33 cellular contexts compared by ENCODE assay signal in genomic region chr13:65555973-65556372, GRCh38.
DNase-seq lines count a peak whose midpoint lies in the region; ATAC-seq and TF ChIP-seq lines count a peak whose summit lies in the region.
"Had no signal": no experiment of that assay in that cellular context is flagged by ENCODE, and none has a peak within 500 bp of the region (broad histone marks: within the 10 kb centered on the region; RNA-seq: fewer than 3 reads in every experiment).

No MANE protein-coding gene starts in this region.

- H3K36me3 ChIP-seq in stomach: no peaks in the 10 kb centered on the region
- H3K36me3 ChIP-seq: heart left ventricle, left ventricle myocardium inferior, ovary, Peyer's patch, SJCRH30, suprapubic skin, upper lobe of right lung had no signal

- H3K27ac ChIP-seq in stomach: no peak overlapping the region
- H3K27ac ChIP-seq: C4-2B, dorsolateral prefrontal cortex, heart left ventricle, left ventricle myocardium inferior, ovary, Peyer's patch, SJCRH30, suprapubic skin, upper lobe of right lung, VCaP had no signal

- H3K27ac Mint-ChIP-seq in progenitor cell of endocrine pancreas: no peak overlapping the region
- H3K27ac Mint-ChIP-seq: activated CD4-positive, alpha-beta T cell treated with anti-CD3 and anti-CD28 coated beads for 36 hours; activated naive CD4-positive, alpha-beta T cell treated with anti-CD3 and anti-CD28 coated beads, Interleukin-2, amount 50 U/mL, for 24 hours; brain; stimulated activated naive B cell treated with anti-CD40 and anti-IgM and Interleukin-4, amounts not matched to agents 10 μg/mL and 1 μg/mL and 100 μg/mL, for 72 hours had no signal

- H3K27me3 Mint-ChIP-seq in progenitor cell of endocrine pancreas: no peaks in the 10 kb centered on the region
- H3K27me3 Mint-ChIP-seq: activated CD4-positive, alpha-beta T cell treated with anti-CD3 and anti-CD28 coated beads for 36 hours; activated naive CD4-positive, alpha-beta T cell treated with anti-CD3 and anti-CD28 coated beads, Interleukin-2, amount 50 U/mL, for 24 hours; stimulated activated naive B cell treated with anti-CD40 and anti-IgM and Interleukin-4, amounts not matched to agents 10 μg/mL and 1 μg/mL and 100 μg/mL, for 72 hours had no signal

- no peak for ATAC-seq in stimulated activated naive CD8-positive, alpha-beta T cell treated with anti-CD3 and anti-CD28 coated beads, Interleukin-15, Interleukin-2, amounts not matched to agents 100 U/mL and 50 U/mL, for 24 hours
- ATAC-seq: activated CD4-positive, alpha-beta T cell treated with anti-CD3 and anti-CD28 coated beads for 36 hours; heart left ventricle; stimulated activated naive B cell treated with anti-CD40 and anti-IgM and Interleukin-4, amounts not matched to agents 10 μg/mL and 1 μg/mL and 100 μg/mL, for 72 hours; upper lobe of right lung had no signal

- H3K4me1 ChIP-seq in stomach: no peaks in the 10 kb centered on the region
- H3K4me1 ChIP-seq: heart left ventricle, left ventricle myocardium inferior, Peyer's patch, SJCRH30, suprapubic skin, upper lobe of right lung had no signal

- H3K9me3 Mint-ChIP-seq in progenitor cell of endocrine pancreas (ENCODE audit: low read depth): peaks cover 14% of the 10 kb centered on the region

- H3K4me1 Mint-ChIP-seq in progenitor cell of endocrine pancreas (ENCODE audit: low read depth): peaks cover 3% of the 10 kb centered on the region
- H3K4me1 Mint-ChIP-seq: activated CD4-positive, alpha-beta T cell treated with anti-CD3 and anti-CD28 coated beads for 36 hours; activated naive CD4-positive, alpha-beta T cell treated with anti-CD3 and anti-CD28 coated beads, Interleukin-2, amount 50 U/mL, for 24 hours; neural crest cell; stimulated activated naive B cell treated with anti-CD40 and anti-IgM and Interleukin-4, amounts not matched to agents 10 μg/mL and 1 μg/mL and 100 μg/mL, for 72 hours had no signal

- 70 to 84% (median 81%) methylated on average over 2 of the region's 2 CpGs for WGBS in stomach, 5 donors

- DNase-seq in NCI-H1417 treated with DMSO at 0.1 percent for 48 hours (lab: John Stamatoyannopoulos, UW) (peak; percentile 97), NCI-H2227 (lab: John Stamatoyannopoulos, UW; ENCODE audit: unreplicated experiment) (peak; percentile 64), SHP77 (lab: John Stamatoyannopoulos, UW) (peak; percentile 4 to 33), progenitor cell of endocrine pancreas (ENCODE audit: low spot score, unreplicated experiment) (no peak), stomach (no peak)
- no peak for DNase-seq in stimulated activated naive CD8-positive, alpha-beta T cell treated with anti-CD3 and anti-CD28 coated beads, Interleukin-15, Interleukin-2, amounts not matched to agents 100 U/mL and 50 U/mL, for 24 hours
- DNase-seq: activated CD4-positive, alpha-beta T cell treated with anti-CD3 and anti-CD28 coated beads for 36 hours; activated CD8-positive, alpha-beta memory T cell treated with anti-CD3 and anti-CD28 coated beads for 24 hours; activated T-cell treated with anti-CD3 and anti-CD28 coated beads for 4 hours; amniotic stem cell; Calu3; cerebellar nuclear complex; dorsolateral prefrontal cortex; heart left ventricle; islet precursor cell; KBM-7; left ventricle myocardium inferior; mesenchymal stem cell; NCI-H187; NCI-H526; ovary; Peyer's patch; SJCRH30; stimulated activated naive B cell treated with anti-CD40 and anti-IgM and Interleukin-4, amounts not matched to agents 10 μg/mL and 1 μg/mL and 100 μg/mL, for 72 hours; T1000; upper lobe of right lung had no signal

- no peak for TF ChIP-seq EP300 in Ishikawa (IDR thresholded peaks at IDR 0.05; ENCODE audit: borderline replicate concordance)
- no peak for TF ChIP-seq EP300 in stomach (IDR thresholded peaks at IDR 0.05)

- intact Hi-C loops in stomach (cut with DNase I; ENCODE audit: low total_unique reads): no loop called here

- TF ChIP-seq RAD21 in Ishikawa (IDR thresholded peaks at IDR 0.05; ENCODE audit: low read depth): no peak

- H3K36me3 Mint-ChIP-seq in progenitor cell of endocrine pancreas (ENCODE audit: insufficient read depth): no peaks in the 10 kb centered on the region
- H3K36me3 Mint-ChIP-seq: activated naive CD4-positive, alpha-beta T cell treated with anti-CD3 and anti-CD28 coated beads, Interleukin-2, amount 50 U/mL, for 24 hours; brain; stimulated activated naive B cell treated with anti-CD40 and anti-IgM and Interleukin-4, amounts not matched to agents 10 μg/mL and 1 μg/mL and 100 μg/mL, for 72 hours had no signal

- H3K9me3 ChIP-seq in stomach: peaks cover 0 to 7% (median 3%) of the 10 kb centered on the region in 4 donors
- H3K9me3 ChIP-seq: ovary, Peyer's patch, upper lobe of right lung had no signal

- no peaks in the 10 kb centered on the region for H3K27me3 ChIP-seq in stomach
- H3K27me3 ChIP-seq: dorsolateral prefrontal cortex, heart left ventricle, ovary, Peyer's patch, SJCRH30, suprapubic skin, upper lobe of right lung had no signal

- H3K4me3 ChIP-seq in stomach: no peak overlapping the region
- H3K4me3 ChIP-seq: dorsolateral prefrontal cortex, heart left ventricle, left ventricle myocardium inferior, ovary, Peyer's patch, SJCRH30, suprapubic skin, upper lobe of right lung had no signal

- no peak for TF ChIP-seq CTCF in progenitor cell of endocrine pancreas (IDR thresholded peaks at IDR 0.05; ENCODE audit: unreplicated experiment)
- no peak for TF ChIP-seq CTCF in stomach (IDR thresholded peaks at IDR 0.05)

- TF ChIP-seq POLR2A in stomach (IDR thresholded peaks at IDR 0.05): no peak

- no peak overlapping the region for H3K4me3 Mint-ChIP-seq in progenitor cell of endocrine pancreas (ENCODE audit: low read depth)
- H3K4me3 Mint-ChIP-seq: activated CD4-positive, alpha-beta T cell treated with anti-CD3 and anti-CD28 coated beads for 36 hours; activated naive CD4-positive, alpha-beta T cell treated with anti-CD3 and anti-CD28 coated beads, Interleukin-2, amount 50 U/mL, for 24 hours; brain; neural crest cell; stimulated activated naive B cell treated with anti-CD40 and anti-IgM and Interleukin-4, amounts not matched to agents 10 μg/mL and 1 μg/mL and 100 μg/mL, for 72 hours had no signal

TF ChIP-seq in Ishikawa, 13 proteins besides CTCF, POLR2A, EP300 and RAD21:
- TF ChIP-seq YY1 (IDR thresholded peaks at IDR 0.05; ENCODE audit: low read depth): no peak
- TF ChIP-seq FOXM1 (IDR thresholded peaks at IDR 0.05; ENCODE audit: borderline replicate concordance, low read depth): no peak
- TF ChIP-seq EGR1 (IDR thresholded peaks at IDR 0.05): no peak
- no peak for TF ChIP-seq CEBPB (IDR thresholded peaks at IDR 0.05)
- no peak for TF ChIP-seq REST (IDR thresholded peaks at IDR 0.05; ENCODE audit: low read depth)
- TF ChIP-seq TEAD4 (IDR thresholded peaks at IDR 0.05): no peak
- TF ChIP-seq NFIC (IDR thresholded peaks at IDR 0.05): peak; percentile 30; the same call in 1 of the 2 replicates
TF ChIP-seq in Ishikawa: peak in this region for 1.

Comparison
In these comparisons a context has a peak if more than half of its experiments do, and no peak if none do; other contexts are left out.
1. DNase-seq: peak in NCI-H1417 treated with DMSO at 0.1 percent for 48 hours (single experiment), NCI-H2227 (single experiment) and SHP77 (2 of 2); none in progenitor cell of endocrine pancreas (single experiment), stimulated activated naive CD8-positive, alpha-beta T cell treated with anti-CD3 and anti-CD28 coated beads, Interleukin-15, Interleukin-2, amounts not matched to agents 100 U/mL and 50 U/mL, for 24 hours (single experiment) and stomach (single experiment).